10 cellular contexts compared by ENCODE assay signal in the genomic region with DNA sequence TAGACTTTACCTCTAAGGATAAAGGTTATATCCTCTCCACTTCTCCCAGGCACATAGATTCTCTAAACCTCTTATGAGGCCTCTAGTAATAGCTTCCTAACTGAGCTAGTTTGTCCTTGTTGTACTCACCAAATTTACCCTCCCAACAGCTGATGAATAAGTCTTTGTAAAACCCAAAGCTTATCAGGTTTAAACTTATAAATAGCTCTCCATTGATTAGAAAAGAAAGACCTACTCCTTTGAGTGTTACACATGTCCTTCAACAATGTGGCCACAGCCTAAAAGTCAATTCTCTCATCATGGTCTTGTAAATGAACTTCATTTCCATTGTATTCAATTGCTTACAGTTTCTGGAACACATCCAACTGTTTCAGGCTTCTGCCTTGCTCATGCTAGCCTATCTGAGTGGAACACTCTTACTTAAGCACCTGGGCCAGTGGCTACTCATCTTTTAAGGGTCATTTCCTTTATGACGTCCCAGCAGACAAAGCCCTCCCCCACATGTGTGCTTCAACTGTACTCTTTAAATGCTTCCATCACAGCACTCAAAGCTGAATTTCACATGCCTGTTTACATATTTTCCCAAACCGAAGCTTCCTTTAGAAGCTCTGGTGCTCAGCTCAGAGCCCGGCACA.
A peak's percentile ranks its signal among the peaks of the same experiment; 100 is the strongest.
DNase-seq lines count a peak whose midpoint lies in the region; ATAC-seq and TF ChIP-seq lines count a peak whose summit lies in the region.
"Had no signal": no experiment of that assay in that cellular context is flagged by ENCODE, and none has a peak within 500 bp of the region (broad histone marks: within the 10 kb centered on the region; RNA-seq: fewer than 3 reads in every experiment).

No MANE protein-coding gene starts in this region.

- H3F3A ChIP-seq in SK-N-SH (replicated peaks; ENCODE audit: insufficient read depth), result peaks cover 12% of the 10 kb centered on the region

- H3K4me1 Mint-ChIP-seq in CD4-positive, alpha-beta T cell (ENCODE audit: low read depth), result no peaks in the 10 kb centered on the region

- H3K36me3 Mint-ChIP-seq in CD4-positive, alpha-beta T cell (ENCODE audit: low read depth), result no peaks in the 10 kb centered on the region

- peak; percentile 26 for DNase-seq in AG04450 (ENCODE audit: low read depth, low spot score)
- peak; percentile 86 for DNase-seq in IMR-90
- DNase-seq in SK-N-SH, result no peak
- peak; percentile 11 for DNase-seq in hepatocyte (ENCODE audit: low spot score)
- DNase-seq in body of pancreas, result no peak
- no peak for DNase-seq in CD4-positive, alpha-beta T cell
- DNase-seq in transverse colon, result no peak
- DNase-seq: activated naive CD4-positive, alpha-beta T cell treated with anti-CD3 and anti-CD28 coated beads for 36 hours had no signal

- no peaks in the 10 kb centered on the region for H3K9me3 ChIP-seq in AG04450 (ENCODE audit: control insufficient read depth, insufficient read depth, low read length)
- H3K9me3 ChIP-seq in IMR-90 (ENCODE audit: control insufficient read depth, insufficient read depth, low read length), result no peaks in the 10 kb centered on the region
- no peaks in the 10 kb centered on the region for H3K9me3 ChIP-seq in SK-N-SH
- H3K9me3 ChIP-seq in hepatocyte (ENCODE audit: low read depth), result no peaks in the 10 kb centered on the region
- no peaks in the 10 kb centered on the region for H3K9me3 ChIP-seq in body of pancreas
- no peaks in the 10 kb centered on the region for H3K9me3 ChIP-seq in CD4-positive, alpha-beta T cell (ENCODE audit: control insufficient read depth, low read length)
- no peaks in the 10 kb centered on the region for H3K9me3 ChIP-seq in transverse colon
- H3K9me3 ChIP-seq: gastroesophageal sphincter had no signal

- H2AK9ac ChIP-seq in IMR-90 (replicated peaks; ENCODE audit: low read depth, low read length, poor library complexity), result no peak overlapping the region

- TF ChIP-seq POLR2A in IMR-90 (IDR thresholded peaks at IDR 0.05; ENCODE audit: low read depth, low read length), result no peak
- TF ChIP-seq POLR2A in body of pancreas (IDR thresholded peaks at IDR 0.05), result no peak
- no peak for TF ChIP-seq POLR2A in transverse colon (IDR thresholded peaks at IDR 0.05)

- TF ChIP-seq EP300 in SK-N-SH (IDR thresholded peaks at IDR 0.05; ENCODE audit: borderline replicate concordance in 1 of 2, low read depth in 1 of 2, low read length in 1 of 2), result no peak
- no peak for TF ChIP-seq EP300 in transverse colon (IDR thresholded peaks at IDR 0.05; ENCODE audit: low read depth)

- peak overlapping the region; percentile 12 for H2BK5ac ChIP-seq in IMR-90 (ENCODE audit: low read depth, low read length, poor library complexity, severe bottlenecking)

- H3K27ac ChIP-seq in AG04450 (ENCODE audit: low read depth, low read length), result no peak overlapping the region
- H3K27ac ChIP-seq in IMR-90 (ENCODE audit: insufficient read depth, low read length), result peak overlapping the region; percentile 27; the same call in 1 of the 2 replicates
- H3K27ac ChIP-seq in SK-N-SH (ENCODE audit: low read depth in 2 of 2, low read length in 1 of 2), result peak overlapping the region in 1 of 2 experiments; percentile 59; a peak in 2 of 4 replicates
- H3K27ac ChIP-seq in hepatocyte, result no peak overlapping the region
- no peak overlapping the region for H3K27ac ChIP-seq in body of pancreas
- no peak overlapping the region for H3K27ac ChIP-seq in CD4-positive, alpha-beta T cell (ENCODE audit: low read depth, low read length)
- no peak overlapping the region for H3K27ac ChIP-seq in transverse colon
- H3K27ac ChIP-seq: gastroesophageal sphincter had no signal

- H3K4me3 ChIP-seq in AG04450 (ENCODE audit: low read depth, low read length) (no peak overlapping the region; the same call in 1 of the 2 replicates), IMR-90 (ENCODE audit: insufficient read depth, low read depth, low read length) (peak overlapping the region; percentile 25; the same call in 1 of the 2 replicates), SK-N-SH (ENCODE audit: low read depth in 2 of 2, low read length in 1 of 2) (no peak overlapping the region), hepatocyte (no peak overlapping the region), body of pancreas (no peak overlapping the region), transverse colon (no peak overlapping the region)
- H3K4me3 ChIP-seq: gastroesophageal sphincter had no signal

- H3K9ac ChIP-seq in IMR-90 (ENCODE audit: low read depth, low read length) (peak overlapping the region; percentile 40; the same call in 1 of the 2 replicates), SK-N-SH (no peak overlapping the region)

- dilution Hi-C loops in IMR-90 (cut with HindIII; ENCODE audit: low sequenced_read_pairs, unreplicated experiment), result no loop called here

- H3K27me3 Mint-ChIP-seq in CD4-positive, alpha-beta T cell, result no peaks in the 10 kb centered on the region

- H3K9me1 ChIP-seq in IMR-90 (ENCODE audit: insufficient read depth, low read length), result peaks cover 6% of the 10 kb centered on the region

- H3K9me3 Mint-ChIP-seq in CD4-positive, alpha-beta T cell, result peaks cover 4% of the 10 kb centered on the region
- H3K9me3 Mint-ChIP-seq: activated naive CD4-positive, alpha-beta T cell treated with anti-CD3 and anti-CD28 coated beads for 36 hours had no signal

- 0 out of 2 replicates have a peak overlapping the region, but pooled peaks have one; percentile 8 for H3K14ac ChIP-seq in IMR-90 (replicated peaks; ENCODE audit: low read depth, low read length)

- H3K4me2 ChIP-seq in IMR-90 (ENCODE audit: low read depth, low read length) (peak overlapping the region; percentile 83), SK-N-SH (peak overlapping the region; percentile 34; the same call in 1 of the 2 replicates), hepatocyte (no peak overlapping the region)

- H2BK120ac ChIP-seq in IMR-90 (ENCODE audit: low read depth, low read length), result peak overlapping the region; percentile 45

- H4K20me1 ChIP-seq in IMR-90 (ENCODE audit: insufficient read depth, low read length) (no peaks in the 10 kb centered on the region), SK-N-SH (ENCODE audit: insufficient read depth) (peaks cover 34% of the 10 kb centered on the region), hepatocyte (ENCODE audit: insufficient read depth, poor library complexity, severe bottlenecking) (no peaks in the 10 kb centered on the region)

- peak overlapping the region; percentile 1; the same call in 1 of the 2 replicates for H4K91ac ChIP-seq in IMR-90 (ENCODE audit: insufficient read depth, low read depth, low read length)

- H3K36me3 ChIP-seq in IMR-90 (ENCODE audit: control insufficient read depth, insufficient read depth, low read length) (no peaks in the 10 kb centered on the region; the same call in 1 of the 2 replicates), SK-N-SH (replicated peaks in 1 of 2; ENCODE audit: control insufficient read depth in 1 of 2, insufficient read depth in 2 of 2, low read length in 1 of 2) (peaks cover 10 to 18% of the 10 kb centered on the region in 2 experiments), hepatocyte (replicated peaks; ENCODE audit: insufficient read depth, low read depth) (no peaks in the 10 kb centered on the region), body of pancreas (replicated peaks in 1 of 2; ENCODE audit: insufficient read depth in 1 of 2, low read depth in 2 of 2) (no peaks in the 10 kb centered on the region), transverse colon (no peaks in the 10 kb centered on the region)
- H3K36me3 ChIP-seq: gastroesophageal sphincter had no signal

- H2AFZ ChIP-seq in IMR-90 (replicated peaks; ENCODE audit: low read length, poor library complexity) (no peak overlapping the region), SK-N-SH (ENCODE audit: low read depth) (no peak overlapping the region), hepatocyte (no peak overlapping the region)

- CTCF ChIA-PET in AG04450 (lab: Charles Lee) (interaction anchor here (0.5 to 1.4 kb wide), 3 partner anchors 18 to 32 kb away, joined by 3 to 6 read pairs (median 3); no protein-coding TSS in a partner anchor), IMR-90 (lab: Yijun Ruan, JAX) (interaction anchor here (1.6 kb wide), 1 partner anchor 8 kb away, joined by 4 read pairs; no protein-coding TSS in a partner anchor), SK-N-SH (lab: Yijun Ruan, JAX) (no interaction called here)
- CTCF ChIA-PET in CD4-positive, alpha-beta T cell (lab: Charles Lee), result no interaction called here

- H3K23ac ChIP-seq in IMR-90 (ENCODE audit: low read depth, low read length), result no peak overlapping the region

- H3K4me3 Mint-ChIP-seq in CD4-positive, alpha-beta T cell, result no peak overlapping the region
- H3K4me3 Mint-ChIP-seq: activated naive CD4-positive, alpha-beta T cell treated with anti-CD3 and anti-CD28 coated beads for 36 hours had no signal

- TF ChIP-seq RAD21 in IMR-90 (IDR thresholded peaks at IDR 0.05; ENCODE audit: low read length) (no peak), SK-N-SH (IDR thresholded peaks at IDR 0.05; ENCODE audit: low read length) (no peak)

- no TSS peak for BruUV-seq in IMR-90 (replicated peaks; lab: Mats Ljungman, UMichigan)

- TF ChIP-seq CTCF in AG04450 (IDR thresholded peaks at IDR 0.05; ENCODE audit: low read depth, low read length) (no peak), IMR-90 (conservative IDR thresholded peaks at IDR 0.05; ENCODE audit: low read depth, low read length) (no peak), SK-N-SH (IDR thresholded peaks at IDR 0.05) (no peak), hepatocyte (IDR thresholded peaks at IDR 0.05; ENCODE audit: poor library complexity) (no peak), body of pancreas (IDR thresholded peaks at IDR 0.05) (no peak), transverse colon (IDR thresholded peaks at IDR 0.05) (no peak)
- TF ChIP-seq CTCF in CD4-positive, alpha-beta T cell (IDR thresholded peaks at IDR 0.05), result no peak

- in situ Hi-C loops in IMR-90 (cut with MboI; ENCODE audit: low sequenced_read_pairs) (no loop called here), transverse colon (cut with MboI; ENCODE audit: low pct_ligation_motif_present in 1 of 4, low pct_unique_long_range_greater_than_20kb in 1 of 4, low sequenced_read_pairs in 3 of 4) (no loop called here)

- peaks cover 10% of the 10 kb centered on the region for H3K4me1 ChIP-seq in IMR-90 (ENCODE audit: control insufficient read depth, insufficient read depth, low read length)
- H3K4me1 ChIP-seq in SK-N-SH (ENCODE audit: control insufficient read depth in 1 of 2, insufficient read depth in 2 of 2, low read depth in 1 of 2, low read length in 1 of 2), result peaks cover 7 to 14% of the 10 kb centered on the region in 2 experiments; a peak in 3 of 4 replicates
- no peaks in the 10 kb centered on the region for H3K4me1 ChIP-seq in hepatocyte (ENCODE audit: insufficient read depth)
- no peaks in the 10 kb centered on the region for H3K4me1 ChIP-seq in body of pancreas
- H3K4me1 ChIP-seq in transverse colon, result no peaks in the 10 kb centered on the region
- H3K4me1 ChIP-seq: gastroesophageal sphincter had no signal

- H2BK20ac ChIP-seq in IMR-90 (ENCODE audit: low read depth, low read length), result peak overlapping the region; percentile 41; the same call in 1 of the 2 replicates

- no peak overlapping the region for H2AK5ac ChIP-seq in IMR-90 (ENCODE audit: low read depth, low read length)

- no CpG with 5 or more reads among the region's 3 CpGs for WGBS in IMR-90 (ENCODE audit: extremely low coverage in 2 of 2, insufficient read length in 1 of 2), 2 experiments
- WGBS in SK-N-SH (ENCODE audit: low lambda C conversion rate), result 73% methylated on average over 3 of the region's 3 CpGs
- 51% methylated on average over 3 of the region's 3 CpGs for WGBS in hepatocyte (ENCODE audit: low lambda C conversion rate, missing lambda C conversion rate)
- 32 to 52% methylated on average over 3 of the region's 3 CpGs for WGBS in body of pancreas, 2 donors
- WGBS in transverse colon (ENCODE audit: low coverage in 1 of 2), 2 donors, result 58 to 73% methylated on average over 3 of the region's 3 CpGs

- intact Hi-C loops in IMR-90 (cut with micrococcal nuclease) (no loop called here), body of pancreas (cut with DNase I) (no loop called here), transverse colon (cut with DNase I; ENCODE audit: low total_unique reads) (no loop called here)
- intact Hi-C loops in CD4-positive, alpha-beta T cell (cut with DNase I, micrococcal nuclease), result no loop called here

- no peak overlapping the region for H3K27ac Mint-ChIP-seq in CD4-positive, alpha-beta T cell
- H3K27ac Mint-ChIP-seq: activated naive CD4-positive, alpha-beta T cell treated with anti-CD3 and anti-CD28 coated beads for 36 hours had no signal

- H3K79me1 ChIP-seq in IMR-90 (ENCODE audit: low read depth in 1 of 2, low read length in 2 of 2), result peaks cover 16 to 37% of the 10 kb centered on the region in 2 experiments

- ATAC-seq in IMR-90 (ENCODE audit: low read depth) (peak; percentile 65), body of pancreas (no peak), HG03025 (IDR thresholded peaks at IDR 0.05; ENCODE audit: low FRiP score, unreplicated experiment) (no peak)
- no peak for ATAC-seq in CD4-positive, alpha-beta T cell (ENCODE audit: poor library complexity)
- ATAC-seq: gastroesophageal sphincter had no signal

- no peaks in the 10 kb centered on the region for H3K27me3 ChIP-seq in AG04450 (ENCODE audit: control insufficient read depth, insufficient read depth, low read length)
- H3K27me3 ChIP-seq in IMR-90 (ENCODE audit: control insufficient read depth, insufficient read depth, low read length), result no peaks in the 10 kb centered on the region
- no peaks in the 10 kb centered on the region for H3K27me3 ChIP-seq in SK-N-SH (ENCODE audit: insufficient read depth)
- H3K27me3 ChIP-seq in hepatocyte, result no peaks in the 10 kb centered on the region
- no peaks in the 10 kb centered on the region for H3K27me3 ChIP-seq in body of pancreas
- no peaks in the 10 kb centered on the region for H3K27me3 ChIP-seq in CD4-positive, alpha-beta T cell (ENCODE audit: control insufficient read depth, insufficient read depth, low read length)
- no peaks in the 10 kb centered on the region for H3K27me3 ChIP-seq in transverse colon
- H3K27me3 ChIP-seq: gastroesophageal sphincter had no signal

- 0 out of 2 replicates have a peak overlapping the region, but pooled peaks have one; percentile 24 for H3K18ac ChIP-seq in IMR-90 (ENCODE audit: low read depth, low read length)

- H3K56ac ChIP-seq in IMR-90 (ENCODE audit: extremely low read depth, insufficient read depth, low read length), result no peak overlapping the region

- H3K9me2 ChIP-seq in SK-N-SH, result no peaks in the 10 kb centered on the region
- H3K9me2 ChIP-seq in hepatocyte (replicated peaks; ENCODE audit: insufficient read depth), result no peaks in the 10 kb centered on the region

- H3K79me2 ChIP-seq in SK-N-SH (ENCODE audit: insufficient read depth), result peaks cover 98% of the 10 kb centered on the region
- peaks cover 32% of the 10 kb centered on the region for H3K79me2 ChIP-seq in hepatocyte

- no peak overlapping the region for H3K4ac ChIP-seq in IMR-90 (ENCODE audit: low read depth, low read length)

- POLR2A ChIA-PET in AG04450 (lab: Yijun Ruan, JAX) (no interaction called here), IMR-90 (lab: Charles Lee; ENCODE audit: unreplicated experiment) (no interaction called here), SK-N-SH (lab: Yijun Ruan, JAX) (no interaction called here)
- POLR2A ChIA-PET in CD4-positive, alpha-beta T cell (lab: Charles Lee), result no interaction called here

- no peak overlapping the region for H4K8ac ChIP-seq in IMR-90 (ENCODE audit: low read depth in 2 of 2, low read length in 2 of 2)

- H4K5ac ChIP-seq in IMR-90 (ENCODE audit: low read depth, low read length), result no peak overlapping the region

- no peak overlapping the region; the same call in 2 of the 3 replicates for H2BK15ac ChIP-seq in IMR-90 (ENCODE audit: low read depth, low read length)

Comparison
In these comparisons a context has a peak if more than half of its experiments do, and no peak if none do; other contexts are left out.
1. DNase-seq: peak in AG04450 (single experiment), IMR-90 (single experiment) and hepatocyte (single experiment); none in SK-N-SH (single experiment), body of pancreas (0 of 4), CD4-positive, alpha-beta T cell (0 of 10) and transverse colon (single experiment).
2. CTCF ChIA-PET loops: an anchor here in AG04450 (0.5 to 1.4 kb wide) and IMR-90 (1.6 kb wide); none called in SK-N-SH and CD4-positive, alpha-beta T cell.